Comparison of ENCODE assay signal across 1 cellular context in the genomic region with DNA sequence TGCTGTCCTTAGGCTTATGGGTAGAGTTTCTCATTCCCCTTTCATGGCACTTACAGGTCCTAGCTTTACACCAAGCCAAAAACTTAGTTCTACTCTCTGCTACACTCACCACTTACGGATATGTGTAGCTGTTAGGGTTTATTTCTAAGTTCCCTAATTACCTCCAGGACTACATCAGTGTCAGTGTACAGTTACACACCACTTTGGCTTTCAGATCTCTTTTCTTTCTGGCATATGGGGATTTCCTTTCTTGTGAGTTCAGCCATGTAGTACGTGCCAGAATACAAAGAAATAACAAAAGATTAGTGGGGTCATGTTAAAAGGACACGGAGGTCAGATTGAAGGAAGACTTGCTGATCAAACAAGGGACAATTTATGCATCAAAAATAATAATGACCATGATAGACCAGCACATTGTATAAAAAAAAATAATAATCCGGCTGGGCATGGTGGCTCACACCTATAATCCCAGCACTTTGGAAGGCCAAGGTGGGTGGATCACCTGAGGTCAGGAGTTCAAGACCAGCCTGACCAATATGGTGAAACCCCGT.
TF ChIP-seq lines count a peak whose summit lies in the region.

No MANE protein-coding gene starts in this region.

TF ChIP-seq in GM12878, 131 proteins besides CTCF, POLR2A, EP300 and RAD21 (continued from another document and continues in another):
- TF ChIP-seq ATF2 (IDR thresholded peaks at IDR 0.05; ENCODE audit: low read length) (peak; percentile 79), BCLAF1 (IDR thresholded peaks at IDR 0.05) (no peak), RFX5 (IDR thresholded peaks at IDR 0.05; ENCODE audit: low read depth, low read length) (no peak), GATAD2B (conservative IDR thresholded peaks at IDR 0.05; ENCODE audit: low read depth) (peak; percentile 73; the same call in 1 of the 2 replicates), SP1 (IDR thresholded peaks at IDR 0.05; ENCODE audit: low read depth, low read length) (no peak), SIN3A (IDR thresholded peaks at IDR 0.05; ENCODE audit: low read depth, low read length) (no peak), CHD1 (IDR thresholded peaks at IDR 0.05; ENCODE audit: low read depth, low read length) (no peak), SUZ12 (IDR thresholded peaks at IDR 0.05; ENCODE audit: unreplicated experiment) (no peak), FOXM1 (IDR thresholded peaks at IDR 0.05; ENCODE audit: low read depth, low read length) (peak; percentile 81; the same call in 1 of the 2 replicates), ZNF217 (IDR thresholded peaks at IDR 0.05) (peak; percentile 51; the same call in 1 of the 2 replicates), CREM (IDR thresholded peaks at IDR 0.05; ENCODE audit: low read depth) (peak; percentile 57; the same call in 1 of the 2 replicates), SMAD5 (IDR thresholded peaks at IDR 0.05; ENCODE audit: low read depth) (no peak), CBX5 (IDR thresholded peaks at IDR 0.05; ENCODE audit: low read depth) (no peak), KDM1A (IDR thresholded peaks at IDR 0.05; ENCODE audit: borderline replicate concordance) (no peak), PAX5 (IDR thresholded peaks at IDR 0.05; ENCODE audit: borderline replicate concordance, low read depth, low read length) (no peak), GABPA (IDR thresholded peaks at IDR 0.05; ENCODE audit: low read depth) (no peak), CHD2 (IDR thresholded peaks at IDR 0.05; ENCODE audit: borderline replicate concordance, low read depth, low read length) (peak; percentile 74; the same call in 1 of the 2 replicates), SPI1 (IDR thresholded peaks at IDR 0.05; ENCODE audit: borderline replicate concordance, insufficient read depth, low read depth, low read length) (peak; percentile 77), RAD51 (IDR thresholded peaks at IDR 0.05) (no peak; the same call in 1 of the 2 replicates), BMI1 (IDR thresholded peaks at IDR 0.05; ENCODE audit: borderline replicate concordance) (peak; percentile 46; the same call in 1 of the 2 replicates), SMC3 (IDR thresholded peaks at IDR 0.05; ENCODE audit: borderline replicate concordance, low read length) (no peak; the same call in 1 of the 2 replicates), NFXL1 (IDR thresholded peaks at IDR 0.05; ENCODE audit: borderline replicate concordance) (no peak), MAX (IDR thresholded peaks at IDR 0.05; ENCODE audit: low read depth, low read length) (no peak), ZNF592 (IDR thresholded peaks at IDR 0.05) (no peak), CEBPB (IDR thresholded peaks at IDR 0.05; ENCODE audit: borderline replicate concordance in 1 of 2, low read depth in 2 of 2, low read length in 2 of 2) (no peak), PKNOX1 (IDR thresholded peaks at IDR 0.05) (peak; percentile 66; the same call in 1 of the 2 replicates), NKRF (conservative IDR thresholded peaks at IDR 0.05) (0 out of 2 replicates have a peak, but pooled peaks have one; percentile 33), ZSCAN29 (IDR thresholded peaks at IDR 0.05) (no peak)
- TF ChIP-seq, protein P1, sequence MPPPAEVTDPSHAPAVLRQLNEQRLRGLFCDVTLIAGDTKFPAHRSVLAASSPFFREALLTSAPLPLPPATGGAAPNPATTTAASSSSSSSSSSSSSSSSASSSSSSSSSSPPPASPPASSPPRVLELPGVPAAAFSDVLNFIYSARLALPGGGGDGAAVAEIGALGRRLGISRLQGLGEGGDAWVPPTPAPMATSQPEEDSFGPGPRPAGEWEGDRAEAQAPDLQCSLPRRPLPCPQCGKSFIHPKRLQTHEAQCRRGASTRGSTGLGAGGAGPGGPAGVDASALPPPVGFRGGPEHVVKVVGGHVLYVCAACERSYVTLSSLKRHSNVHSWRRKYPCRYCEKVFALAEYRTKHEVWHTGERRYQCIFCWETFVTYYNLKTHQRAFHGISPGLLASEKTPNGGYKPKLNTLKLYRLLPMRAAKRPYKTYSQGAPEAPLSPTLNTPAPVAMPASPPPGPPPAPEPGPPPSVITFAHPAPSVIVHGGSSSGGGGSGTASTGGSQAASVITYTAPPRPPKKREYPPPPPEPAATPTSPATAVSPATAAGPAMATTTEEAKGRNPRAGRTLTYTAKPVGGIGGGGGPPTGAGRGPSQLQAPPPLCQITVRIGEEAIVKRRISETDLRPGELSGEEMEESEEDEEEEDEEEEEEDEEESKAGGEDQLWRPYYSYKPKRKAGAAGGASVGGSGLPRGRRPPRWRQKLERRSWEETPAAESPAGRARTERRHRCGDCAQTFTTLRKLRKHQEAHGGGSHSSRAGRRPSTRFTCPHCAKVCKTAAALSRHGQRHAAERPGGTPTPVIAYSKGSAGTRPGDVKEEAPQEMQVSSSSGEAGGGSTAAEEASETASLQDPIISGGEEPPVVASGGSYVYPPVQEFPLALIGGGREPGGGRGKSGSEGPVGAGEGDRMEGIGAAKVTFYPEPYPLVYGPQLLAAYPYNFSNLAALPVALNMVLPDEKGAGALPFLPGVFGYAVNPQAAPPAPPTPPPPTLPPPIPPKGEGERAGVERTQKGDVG (CRISPR knock-in tag; IDR thresholded peaks at IDR 0.05), result no peak
- TF ChIP-seq, protein P2, sequence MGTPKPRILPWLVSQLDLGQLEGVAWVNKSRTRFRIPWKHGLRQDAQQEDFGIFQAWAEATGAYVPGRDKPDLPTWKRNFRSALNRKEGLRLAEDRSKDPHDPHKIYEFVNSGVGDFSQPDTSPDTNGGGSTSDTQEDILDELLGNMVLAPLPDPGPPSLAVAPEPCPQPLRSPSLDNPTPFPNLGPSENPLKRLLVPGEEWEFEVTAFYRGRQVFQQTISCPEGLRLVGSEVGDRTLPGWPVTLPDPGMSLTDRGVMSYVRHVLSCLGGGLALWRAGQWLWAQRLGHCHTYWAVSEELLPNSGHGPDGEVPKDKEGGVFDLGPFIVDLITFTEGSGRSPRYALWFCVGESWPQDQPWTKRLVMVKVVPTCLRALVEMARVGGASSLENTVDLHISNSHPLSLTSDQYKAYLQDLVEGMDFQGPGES (IDR thresholded peaks at IDR 0.05), result no peak
- TF ChIP-seq, protein P3, sequence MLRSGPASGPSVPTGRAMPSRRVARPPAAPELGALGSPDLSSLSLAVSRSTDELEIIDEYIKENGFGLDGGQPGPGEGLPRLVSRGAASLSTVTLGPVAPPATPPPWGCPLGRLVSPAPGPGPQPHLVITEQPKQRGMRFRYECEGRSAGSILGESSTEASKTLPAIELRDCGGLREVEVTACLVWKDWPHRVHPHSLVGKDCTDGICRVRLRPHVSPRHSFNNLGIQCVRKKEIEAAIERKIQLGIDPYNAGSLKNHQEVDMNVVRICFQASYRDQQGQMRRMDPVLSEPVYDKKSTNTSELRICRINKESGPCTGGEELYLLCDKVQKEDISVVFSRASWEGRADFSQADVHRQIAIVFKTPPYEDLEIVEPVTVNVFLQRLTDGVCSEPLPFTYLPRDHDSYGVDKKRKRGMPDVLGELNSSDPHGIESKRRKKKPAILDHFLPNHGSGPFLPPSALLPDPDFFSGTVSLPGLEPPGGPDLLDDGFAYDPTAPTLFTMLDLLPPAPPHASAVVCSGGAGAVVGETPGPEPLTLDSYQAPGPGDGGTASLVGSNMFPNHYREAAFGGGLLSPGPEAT (IDR thresholded peaks at IDR 0.05; ENCODE audit: low read depth), result peak; percentile 95
- TF ChIP-seq, protein P4, sequence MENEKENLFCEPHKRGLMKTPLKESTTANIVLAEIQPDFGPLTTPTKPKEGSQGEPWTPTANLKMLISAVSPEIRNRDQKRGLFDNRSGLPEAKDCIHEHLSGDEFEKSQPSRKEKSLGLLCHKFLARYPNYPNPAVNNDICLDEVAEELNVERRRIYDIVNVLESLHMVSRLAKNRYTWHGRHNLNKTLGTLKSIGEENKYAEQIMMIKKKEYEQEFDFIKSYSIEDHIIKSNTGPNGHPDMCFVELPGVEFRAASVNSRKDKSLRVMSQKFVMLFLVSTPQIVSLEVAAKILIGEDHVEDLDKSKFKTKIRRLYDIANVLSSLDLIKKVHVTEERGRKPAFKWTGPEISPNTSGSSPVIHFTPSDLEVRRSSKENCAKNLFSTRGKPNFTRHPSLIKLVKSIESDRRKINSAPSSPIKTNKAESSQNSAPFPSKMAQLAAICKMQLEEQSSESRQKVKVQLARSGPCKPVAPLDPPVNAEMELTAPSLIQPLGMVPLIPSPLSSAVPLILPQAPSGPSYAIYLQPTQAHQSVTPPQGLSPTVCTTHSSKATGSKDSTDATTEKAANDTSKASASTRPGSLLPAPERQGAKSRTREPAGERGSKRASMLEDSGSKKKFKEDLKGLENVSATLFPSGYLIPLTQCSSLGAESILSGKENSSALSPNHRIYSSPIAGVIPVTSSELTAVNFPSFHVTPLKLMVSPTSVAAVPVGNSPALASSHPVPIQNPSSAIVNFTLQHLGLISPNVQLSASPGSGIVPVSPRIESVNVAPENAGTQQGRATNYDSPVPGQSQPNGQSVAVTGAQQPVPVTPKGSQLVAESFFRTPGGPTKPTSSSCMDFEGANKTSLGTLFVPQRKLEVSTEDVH (IDR thresholded peaks at IDR 0.05; ENCODE audit: low read depth, partially characterized antibody), result no peak
